20 cellular contexts compared by ENCODE assay signal in genomic region chr11:44780940-44781631, GRCh38. TPM values are rescaled to one million over a fixed set of nuclear protein-coding genes. Genes with fewer than 3 reads are reported as not detected.
DNase-seq lines count a peak whose midpoint lies in the region; ATAC-seq, FAIRE-seq and TF ChIP-seq lines count a peak whose summit lies in the region.
"Had no signal": no experiment of that assay in that cellular context is flagged by ENCODE, and none has a peak within 500 bp of the region (broad histone marks: within the 10 kb centered on the region; RNA-seq: fewer than 3 reads in every experiment).

No MANE protein-coding gene starts in this region.

- H3K4me1 Mint-ChIP-seq in neural crest cell = peaks cover 74% of the 10 kb centered on the region
- peaks cover 9% of the 10 kb centered on the region for H3K4me1 Mint-ChIP-seq in activated T-cell treated with anti-CD3 and anti-CD28 coated beads, Interleukin-2, amount 50 U/mL, for 4 hours (ENCODE audit: low read depth)
- H3K4me1 Mint-ChIP-seq: IgD-negative memory B cell had no signal

- peaks cover 6% of the 10 kb centered on the region for H3K36me3 Mint-ChIP-seq in neural crest cell (ENCODE audit: low read depth)
- peaks cover 6% of the 10 kb centered on the region for H3K36me3 Mint-ChIP-seq in activated T-cell treated with anti-CD3 and anti-CD28 coated beads, Interleukin-2, amount 50 U/mL, for 4 hours (ENCODE audit: insufficient read depth)

- H2AFZ ChIP-seq in MM.1S (ENCODE audit: low read length) = no peak overlapping the region

- ATAC-seq in heart right ventricle (peak; percentile 49 to 86 (median 68)), GM18858 (IDR thresholded peaks at IDR 0.05; ENCODE audit: unreplicated experiment) (no peak)
- no peak for ATAC-seq in activated T-cell treated with anti-CD3 and anti-CD28 coated beads, Interleukin-2, amount 50 U/mL, for 4 hours

- H3K27ac ChIP-seq in adrenal gland = peak overlapping the region in 3 of 5 donors; percentile 58 to 86 (median 80)
- H3K27ac ChIP-seq in heart right ventricle = peak overlapping the region; percentile 30 to 79 (median 68)
- H3K27ac ChIP-seq in MM.1S (ENCODE audit: low read length) = no peak overlapping the region

- TF ChIP-seq CTCF in adrenal gland (IDR thresholded peaks at IDR 0.05) (no peak), heart right ventricle (IDR thresholded peaks at IDR 0.05) (no peak), neural crest cell (conservative IDR thresholded peaks at IDR 0.05) (no peak), MM.1S (IDR thresholded peaks at IDR 0.05; ENCODE audit: low read length) (no peak)

- H3K9me3 ChIP-seq in adrenal gland (replicated peaks in 1 of 3) (no peaks in the 10 kb centered on the region), heart right ventricle (no peaks in the 10 kb centered on the region), MM.1S (replicated peaks; ENCODE audit: insufficient read depth, low read length) (no peaks in the 10 kb centered on the region)

- H3K4me3 ChIP-seq in adrenal gland (no peak overlapping the region), heart right ventricle (no peak overlapping the region), MM.1S (ENCODE audit: low read length) (no peak overlapping the region)
- H3K4me3 ChIP-seq: lung had no signal

- H3F3A ChIP-seq in MM.1S (ENCODE audit: insufficient read depth, low read length) = no peaks in the 10 kb centered on the region

- H3K4me3 Mint-ChIP-seq in neural crest cell = peak overlapping the region; percentile 38
- H3K4me3 Mint-ChIP-seq in activated T-cell treated with anti-CD3 and anti-CD28 coated beads, Interleukin-2, amount 50 U/mL, for 4 hours = no peak overlapping the region
- H3K4me3 Mint-ChIP-seq: activated naive CD4-positive, alpha-beta T cell treated with anti-CD3 and anti-CD28 coated beads, Interleukin-2, amount 50 U/mL, for 24 hours; dendritic cell treated with granulocyte-macrophage colony-stimulating factor and Interleukin-4, amounts not matched to agents 40 ng/mL and 50 ng/mL, for 4 days; IgD-negative memory B cell had no signal

- no peaks in the 10 kb centered on the region for H3K36me3 ChIP-seq in adrenal gland (replicated peaks in 1 of 2)
- peaks cover 0 to 3% (median 0%) of the 10 kb centered on the region in 9 donors for H3K36me3 ChIP-seq in heart right ventricle
- H3K36me3 ChIP-seq in MM.1S (replicated peaks; ENCODE audit: insufficient read depth, low read length) = no peaks in the 10 kb centered on the region

- H3K4me2 ChIP-seq in MM.1S (ENCODE audit: low read depth, low read length) = no peak overlapping the region

- H3K27me3 Mint-ChIP-seq in neural crest cell (ENCODE audit: low read depth) = no peaks in the 10 kb centered on the region
- no peaks in the 10 kb centered on the region for H3K27me3 Mint-ChIP-seq in activated T-cell treated with anti-CD3 and anti-CD28 coated beads, Interleukin-2, amount 50 U/mL, for 4 hours (ENCODE audit: low read depth)
- H3K27me3 Mint-ChIP-seq: activated naive CD4-positive, alpha-beta T cell treated with anti-CD3 and anti-CD28 coated beads, Interleukin-2, amount 50 U/mL, for 24 hours; IgD-negative memory B cell had no signal

- no peaks in the 10 kb centered on the region for H3K79me2 ChIP-seq in MM.1S (ENCODE audit: low read length)

- H3K9me3 Mint-ChIP-seq in neural crest cell = no peaks in the 10 kb centered on the region
- no peaks in the 10 kb centered on the region for H3K9me3 Mint-ChIP-seq in activated T-cell treated with anti-CD3 and anti-CD28 coated beads, Interleukin-2, amount 50 U/mL, for 4 hours
- H3K9me3 Mint-ChIP-seq: activated naive CD4-positive, alpha-beta T cell treated with anti-CD3 and anti-CD28 coated beads, Interleukin-2, amount 50 U/mL, for 24 hours; dendritic cell treated with granulocyte-macrophage colony-stimulating factor and Interleukin-4, amounts not matched to agents 40 ng/mL and 50 ng/mL, for 4 days; IgD-negative memory B cell had no signal

- H3K27me3 ChIP-seq in adrenal gland = no peaks in the 10 kb centered on the region
- H3K27me3 ChIP-seq in heart right ventricle = no peaks in the 10 kb centered on the region
- H3K27me3 ChIP-seq in MM.1S (replicated peaks; ENCODE audit: insufficient read depth, low read length) = no peaks in the 10 kb centered on the region

- intact Hi-C loops in adrenal gland (cut with DNase I) (loop anchor here in 1 of 2 donors (10.0 kb wide), 1 partner anchor 114 kb away; no protein-coding TSS in a partner anchor), heart right ventricle (cut with DNase I) (loop anchor here in 2 of 10 donors (5.0 to 10.0 kb wide), 2 partner anchors 86 to 114 kb away; no protein-coding TSS in a partner anchor)

- H3K4me1 ChIP-seq in adrenal gland (replicated peaks in 1 of 2) (peaks cover 12 to 50% of the 10 kb centered on the region in 2 donors), heart right ventricle (peaks cover 27 to 100% (median 82%) of the 10 kb centered on the region in 9 donors), MM.1S (ENCODE audit: low read length) (no peaks in the 10 kb centered on the region)

- H3K27ac Mint-ChIP-seq in neural crest cell (ENCODE audit: unreplicated experiment) = no peak overlapping the region
- H3K27ac Mint-ChIP-seq: activated naive CD4-positive, alpha-beta T cell treated with anti-CD3 and anti-CD28 coated beads, Interleukin-2, amount 50 U/mL, for 24 hours; dendritic cell treated with granulocyte-macrophage colony-stimulating factor and Interleukin-4, amounts not matched to agents 40 ng/mL and 50 ng/mL, for 4 days; IgD-negative memory B cell had no signal

- H4K20me1 ChIP-seq in MM.1S (ENCODE audit: insufficient read depth, low read length) = no peaks in the 10 kb centered on the region

- no peak for FAIRE-seq in H54 (lab: Jason Lieb, UNC)
- FAIRE-seq: frontal cortex, GM12891 had no signal

- TF ChIP-seq POLR2A in adrenal gland (IDR thresholded peaks at IDR 0.05) (peak in 1 of 2 donors; percentile 58), H54 (IDR thresholded peaks at IDR 0.05; ENCODE audit: low read depth, low read length) (no peak)

- 20 to 38% (median 35%) methylated on average over 7 to 9 of the region's 9 CpGs for WGBS in adrenal gland, 4 donors
- WGBS in heart right ventricle, 2 donors = 39 to 44% methylated on average over 9 of the region's 9 CpGs

- H3K9ac ChIP-seq in MM.1S (ENCODE audit: low read length) = no peak overlapping the region

- DNase-seq in HUDEP-2 (lab: John Stamatoyannopoulos, UW; ENCODE audit: unreplicated experiment in 76 of 76) (peak in 75 of 76 experiments; percentile 44 to 97 (median 89)), adrenal gland (peak; percentile 82 to 95 (median 93)), heart right ventricle (peak; percentile 63 to 67), neural crest cell (ENCODE audit: low read depth, low spot score) (no peak), MM.1S (no peak), H54 (ENCODE audit: insufficient read length, low spot score) (no peak)
- no peak for DNase-seq in activated T-cell treated with anti-CD3 and anti-CD28 coated beads, Interleukin-2, amount 50 U/mL, for 4 hours
- DNase-seq: activated CD8-positive, alpha-beta memory T cell treated with anti-CD3 and anti-CD28 coated beads for 24 hours; DMS79 treated with DMSO at 0.1 percent for 48 hours; NCI-H2081 treated with DMSO at 0.1 percent for 48 hours; stimulated activated CD4-positive, alpha-beta T cell treated with anti-CD3 and anti-CD28 coated beads, Interleukin-4, amount 100 ng/mL, for 24 hours; stimulated activated naive CD4-positive, alpha-beta T cell; T-helper 2 cell had no signal

- H3K9me2 ChIP-seq in MM.1S (replicated peaks; ENCODE audit: insufficient read depth, low read length) = no peaks in the 10 kb centered on the region

RNA-seq across cellular contexts. Expression of gene TSPAN18, which starts 54.3 kb away (rescaled TPM):
- 100 to 1,000 TPM in 4 of 8 donors, 10 to 100 TPM in 4; 37.4 to 168 (median 78.8) TPM for total RNA-seq in adrenal gland
- 100 to 1,000 TPM in 1 of 3 donors, 10 to 100 TPM in 2; 24.5 to 130 (median 33.3) TPM for polyA plus RNA-seq in adrenal gland
- 100 to 1,000 TPM in 4 of 10 donors, 10 to 100 TPM in 6; 74.2 to 140 (median 95.2) TPM for total RNA-seq in heart right ventricle
- 10 to 100 TPM; 37.7 to 42.6 TPM for polyA plus RNA-seq in heart right ventricle
- total RNA-seq in neural crest cell = 116 and 125 TPM in 2 replicates
- total RNA-seq in activated T-cell treated with anti-CD3 and anti-CD28 coated beads, Interleukin-2, amount 50 U/mL, for 4 hours = 1 to 10 TPM in 2 of 3 donors, under 1 TPM in 1; 0.84 to 2.0 (median 1.5) TPM

Comparison
In these comparisons a context has a peak if more than half of its experiments do, and no peak if none do; other contexts are left out.
1. DNase-seq: peak in HUDEP-2 (75 of 76), adrenal gland (7 of 7) and heart right ventricle (2 of 2); none in neural crest cell (single experiment), MM.1S (single experiment), H54 (single experiment) and activated T-cell treated with anti-CD3 and anti-CD28 coated beads, Interleukin-2, amount 50 U/mL, for 4 hours (single experiment).
2. ATAC-seq: peak in heart right ventricle (8 of 8); none in GM18858 (single experiment) and activated T-cell treated with anti-CD3 and anti-CD28 coated beads, Interleukin-2, amount 50 U/mL, for 4 hours (0 of 2).
3. RNA of gene TSPAN18, which starts 54.3 kb away (total RNA-seq): 116 to 125 TPM in neural crest cell, 37.4 to 168 TPM in adrenal gland and 74.2 to 140 TPM in heart right ventricle; 0.84 to 2.0 TPM in activated T-cell treated with anti-CD3 and anti-CD28 coated beads, Interleukin-2, amount 50 U/mL, for 4 hours; every median in the first group is over 10 times any median in the second.